9 cellular contexts compared by ENCODE assay signal in genomic region chr14:69696633-69697557, GRCh38.
A peak's percentile ranks its signal among the peaks of the same experiment; 100 is the strongest.
DNase-seq lines count a peak whose midpoint lies in the region; ATAC-seq and TF ChIP-seq lines count a peak whose summit lies in the region.
"Had no signal": no experiment of that assay in that cellular context is flagged by ENCODE, and none has a peak within 500 bp of the region (broad histone marks: within the 10 kb centered on the region; RNA-seq: fewer than 3 reads in every experiment).

No MANE protein-coding gene starts in this region.

- H3K4me1 ChIP-seq in HUES64 (ENCODE audit: insufficient read depth, low read length) (peaks cover 51% of the 10 kb centered on the region), mucosa of rectum (ENCODE audit: control insufficient read depth in 2 of 2, insufficient read depth in 2 of 2, low read length in 2 of 2) (peaks cover 57 to 62% of the 10 kb centered on the region in 2 donors)
- H3K4me1 ChIP-seq: SJSA1 had no signal

- H3K9me3 ChIP-seq in HUES64 (ENCODE audit: insufficient read depth, low read depth, low read length) (no peaks in the 10 kb centered on the region), mucosa of rectum (ENCODE audit: control insufficient read depth in 2 of 2, low read length in 2 of 2) (no peaks in the 10 kb centered on the region)
- H3K9me3 ChIP-seq: SJSA1 had no signal

- H3K27ac Mint-ChIP-seq in CD14-positive monocyte = peak overlapping the region; percentile 58 to 88 (median 76)
- peak overlapping the region; percentile 59 for H3K27ac Mint-ChIP-seq in activated T-helper 2 cell treated with anti-CD3 and anti-CD28 coated beads, Interferon-gamma antibody, Interleukin-2, Interleukin-4, amounts not matched to agents 10 μg/mL and 5 μg/mL and 100 μg/mL, durations not matched to agents 14 hours and 24 hours and 36 hours

- WGBS in HUES64 = 96% methylated on average over 6 of the region's 8 CpGs

- no peak overlapping the region for H3K9ac ChIP-seq in HUES64 (ENCODE audit: low read depth, low read length)
- peak overlapping the region; percentile 52 to 56 for H3K9ac ChIP-seq in mucosa of rectum (ENCODE audit: low read depth in 1 of 2, low read length in 2 of 2)

- peaks cover 10 to 13% of the 10 kb centered on the region in 2 donors for H3K36me3 Mint-ChIP-seq in CD14-positive monocyte
- H3K36me3 Mint-ChIP-seq in activated T-helper 2 cell treated with anti-CD3 and anti-CD28 coated beads, Interferon-gamma antibody, Interleukin-2, Interleukin-4, amounts not matched to agents 10 μg/mL and 5 μg/mL and 100 μg/mL, durations not matched to agents 14 hours and 24 hours and 36 hours (ENCODE audit: low read depth) = peaks cover 22% of the 10 kb centered on the region

- no peak for DNase-seq in CD14-positive monocyte (ENCODE audit: low spot score)
- no peak for DNase-seq in activated T-helper 2 cell treated with anti-CD3 and anti-CD28 coated beads, Interferon-gamma antibody, Interleukin-2, Interleukin-4, amounts not matched to agents 10 μg/mL and 5 μg/mL and 100 μg/mL, durations not matched to agents 14 hours and 24 hours and 36 hours (ENCODE audit: low spot score)

- H3K4me1 Mint-ChIP-seq in CD14-positive monocyte = peaks cover 100% of the 10 kb centered on the region
- peaks cover 79% of the 10 kb centered on the region for H3K4me1 Mint-ChIP-seq in activated T-helper 2 cell treated with anti-CD3 and anti-CD28 coated beads, Interferon-gamma antibody, Interleukin-2, Interleukin-4, amounts not matched to agents 10 μg/mL and 5 μg/mL and 100 μg/mL, durations not matched to agents 14 hours and 24 hours and 36 hours (ENCODE audit: low read depth)

- no peak overlapping the region for H3K4me3 Mint-ChIP-seq in CD14-positive monocyte
- H3K4me3 Mint-ChIP-seq in activated T-helper 2 cell treated with anti-CD3 and anti-CD28 coated beads, Interferon-gamma antibody, Interleukin-2, Interleukin-4, amounts not matched to agents 10 μg/mL and 5 μg/mL and 100 μg/mL, durations not matched to agents 14 hours and 24 hours and 36 hours (ENCODE audit: low read depth) = no peak overlapping the region

- no peaks in the 10 kb centered on the region for H3K27me3 ChIP-seq in HUES64 (ENCODE audit: insufficient read depth, low read length)
- no peaks in the 10 kb centered on the region for H3K27me3 ChIP-seq in mucosa of rectum (ENCODE audit: control insufficient read depth in 2 of 2, insufficient read depth in 2 of 2, low read length in 2 of 2)
- H3K27me3 ChIP-seq: SJSA1 had no signal

- H3K36me3 ChIP-seq in HUES64 (ENCODE audit: insufficient read depth, low read length) = no peaks in the 10 kb centered on the region
- H3K36me3 ChIP-seq in mucosa of rectum (ENCODE audit: control insufficient read depth in 2 of 2, insufficient read depth in 2 of 2, low read length in 2 of 2) = no peaks in the 10 kb centered on the region
- H3K36me3 ChIP-seq: SJSA1 had no signal

- H3K9me3 Mint-ChIP-seq in CD14-positive monocyte = peaks cover 0 to 2% (median 0%) of the 10 kb centered on the region in 7 donors
- no peaks in the 10 kb centered on the region for H3K9me3 Mint-ChIP-seq in activated T-helper 2 cell treated with anti-CD3 and anti-CD28 coated beads, Interferon-gamma antibody, Interleukin-2, Interleukin-4, amounts not matched to agents 10 μg/mL and 5 μg/mL and 100 μg/mL, durations not matched to agents 14 hours and 24 hours and 36 hours

- H3K27ac ChIP-seq in HUES64 (ENCODE audit: low read depth, low read length) = peak overlapping the region; percentile 27; the same call in 1 of the 2 replicates
- peak overlapping the region; percentile 87 to 98 for H3K27ac ChIP-seq in mucosa of rectum (ENCODE audit: low read depth in 2 of 2, low read length in 2 of 2)
- H3K27ac ChIP-seq: SJSA1 had no signal

- intact Hi-C loops in CD14-positive monocyte (cut with micrococcal nuclease) = no loop called here
- intact Hi-C loops in activated T-helper 2 cell treated with anti-CD3 and anti-CD28 coated beads, Interferon-gamma antibody, Interleukin-2, Interleukin-4, amounts not matched to agents 10 μg/mL and 5 μg/mL and 100 μg/mL, durations not matched to agents 14 hours and 24 hours and 36 hours (cut with micrococcal nuclease) = loop anchor here (2.0 to 5.0 kb wide), 3 partner anchors 14 to 70 kb away; partner anchors contain the start of gene SRSF5

- ATAC-seq in HG03571 (IDR thresholded peaks at IDR 0.05; ENCODE audit: unreplicated experiment) (no peak), GM21786 (IDR thresholded peaks at IDR 0.05; ENCODE audit: unreplicated experiment) (no peak), HG02759 (IDR thresholded peaks at IDR 0.05; ENCODE audit: unreplicated experiment) (no peak), GM19035 (IDR thresholded peaks at IDR 0.05; ENCODE audit: unreplicated experiment) (no peak)

- H3K27me3 Mint-ChIP-seq in CD14-positive monocyte (ENCODE audit: low read depth in 3 of 3) = peaks cover 0 to 1% (median 0%) of the 10 kb centered on the region in 3 donors
- no peaks in the 10 kb centered on the region for H3K27me3 Mint-ChIP-seq in activated T-helper 2 cell treated with anti-CD3 and anti-CD28 coated beads, Interferon-gamma antibody, Interleukin-2, Interleukin-4, amounts not matched to agents 10 μg/mL and 5 μg/mL and 100 μg/mL, durations not matched to agents 14 hours and 24 hours and 36 hours (ENCODE audit: low read depth)

- no peak for TF ChIP-seq CTCF in CD14-positive monocyte (IDR thresholded peaks at IDR 0.05)

- H3K4me3 ChIP-seq in HUES64 (ENCODE audit: low read length) (no peak overlapping the region), mucosa of rectum (ENCODE audit: low read length in 2 of 2) (peak overlapping the region in 1 of 2 donors; percentile 32)
- H3K4me3 ChIP-seq: SJSA1 had no signal
